Comparison of ENCODE assay signal across 25 cellular contexts in genomic region chr12:95212576-95212975, GRCh38. TPM values are rescaled to one million over a fixed set of nuclear protein-coding genes. Genes with fewer than 3 reads are reported as not detected.
A peak's percentile ranks its signal among the peaks of the same experiment; 100 is the strongest.
DNase-seq lines count a peak whose midpoint lies in the region; ATAC-seq and TF ChIP-seq lines count a peak whose summit lies in the region.
"Had no signal": no experiment of that assay in that cellular context is flagged by ENCODE, and none has a peak within 500 bp of the region (broad histone marks: within the 10 kb centered on the region; RNA-seq: fewer than 3 reads in every experiment).

No MANE protein-coding gene starts in this region.

- TF ChIP-seq CTCF in GM12865 (IDR thresholded peaks at IDR 0.05; ENCODE audit: insufficient read depth, low read depth, low read length, missing control alignments) = no peak
- no peak for TF ChIP-seq CTCF in RWPE1 (conservative IDR thresholded peaks at IDR 0.05; ENCODE audit: low read depth)
- TF ChIP-seq CTCF in epithelial cell of esophagus (IDR thresholded peaks at IDR 0.05; ENCODE audit: insufficient read depth, low read depth, low read length, missing control alignments) = no peak

- in situ Hi-C loops in ACHN (cut with HindIII; ENCODE audit: low pct_ligation_motif_present, low pct_unique_long_range_greater_than_20kb, low sequenced_read_pairs) = no loop called here

- CTCF ChIA-PET in RWPE1 (lab: Yijun Ruan, JAX) = no interaction called here

- no peak for ATAC-seq in HG03565 (IDR thresholded peaks at IDR 0.05; ENCODE audit: unreplicated experiment)
- ATAC-seq: activated CD8-positive, alpha-beta T cell treated with anti-CD3 and anti-CD28 coated beads for 36 hours; HepG2; stimulated activated naive B cell treated with anti-CD40 and anti-IgM and Interleukin-4, amounts not matched to agents 10 μg/mL and 1 μg/mL and 100 μg/mL, for 72 hours had no signal

- H3K27ac ChIP-seq in RWPE1 = no peak overlapping the region
- H3K27ac ChIP-seq: C4-2B had no signal

- peak overlapping the region; percentile 89 for H3K4me3 ChIP-seq in GM12865 (ENCODE audit: low read depth, low read length)
- H3K4me3 ChIP-seq in epithelial cell of esophagus (ENCODE audit: low read length) = no peak overlapping the region

- DNase-seq in ACHN (peak; percentile 71), GM12865 (ENCODE audit: low read depth) (no peak), RWPE1 (ENCODE audit: low spot score) (peak; percentile 30), epithelial cell of esophagus (ENCODE audit: low read depth) (peak; percentile 60), occipital lobe (lab: John Stamatoyannopoulos, UW) (no peak), hepatic stellate cell (ENCODE audit: low spot score) (no peak)
- no peak for DNase-seq in stimulated activated CD4-positive, alpha-beta T cell treated with anti-CD3 and anti-CD28 coated beads, Interleukin-4, amount 100 ng/mL, for 1 hour
- DNase-seq: activated CD4-positive, alpha-beta T cell treated with anti-CD3 and anti-CD28 coated beads for 1 hour; activated CD8-positive, alpha-beta T cell treated with anti-CD3 and anti-CD28 coated beads for 36 hours; activated effector memory CD4-positive, alpha-beta T cell treated with Interleukin-2 at 50 U/mL for 16 hours; activated naive CD8-positive, alpha-beta T cell treated with anti-CD3 and anti-CD28 coated beads, Interleukin-2, amount 10 ng/mL, durations not matched to agents 7 days and 5 days; erythroblast; foreskin melanocyte; GOT3; naive B cell; NCI-H1417; NCI-H2107; NCI-H446 treated with DMSO at 0.1 percent for 48 hours; nucleus accumbens; small intestine; stimulated activated CD4-positive, alpha-beta T cell treated with anti-CD3 and anti-CD28 coated beads, Interleukin-1b, Interleukin-23, amount 100 ng/mL, for 48 hours; stimulated activated naive B cell treated with anti-CD40 and anti-IgM and Interleukin-4, amounts not matched to agents 10 μg/mL and 1 μg/mL and 100 μg/mL, for 72 hours had no signal

- POLR2A ChIA-PET in RWPE1 (lab: Yijun Ruan, JAX; ENCODE audit: low non-redundant PET) = no interaction called here

RNA-seq across cellular contexts. Expression of gene FGD6, which starts 4.7 kb away (rescaled TPM):
- 21.1 TPM for total RNA-seq in occipital lobe

RNA-seq across cellular contexts. Expression of gene VEZT, which starts 5.0 kb away (rescaled TPM):
- 256 TPM for total RNA-seq in occipital lobe

Comparison
In these comparisons a context has a peak if more than half of its experiments do, and no peak if none do; other contexts are left out.
1. DNase-seq: peak in ACHN (single experiment), RWPE1 (single experiment) and epithelial cell of esophagus (single experiment); none in GM12865 (single experiment), occipital lobe (single experiment), stimulated activated CD4-positive, alpha-beta T cell treated with anti-CD3 and anti-CD28 coated beads, Interleukin-4, amount 100 ng/mL, for 1 hour (single experiment) and hepatic stellate cell (single experiment).